In the genomic region with DNA sequence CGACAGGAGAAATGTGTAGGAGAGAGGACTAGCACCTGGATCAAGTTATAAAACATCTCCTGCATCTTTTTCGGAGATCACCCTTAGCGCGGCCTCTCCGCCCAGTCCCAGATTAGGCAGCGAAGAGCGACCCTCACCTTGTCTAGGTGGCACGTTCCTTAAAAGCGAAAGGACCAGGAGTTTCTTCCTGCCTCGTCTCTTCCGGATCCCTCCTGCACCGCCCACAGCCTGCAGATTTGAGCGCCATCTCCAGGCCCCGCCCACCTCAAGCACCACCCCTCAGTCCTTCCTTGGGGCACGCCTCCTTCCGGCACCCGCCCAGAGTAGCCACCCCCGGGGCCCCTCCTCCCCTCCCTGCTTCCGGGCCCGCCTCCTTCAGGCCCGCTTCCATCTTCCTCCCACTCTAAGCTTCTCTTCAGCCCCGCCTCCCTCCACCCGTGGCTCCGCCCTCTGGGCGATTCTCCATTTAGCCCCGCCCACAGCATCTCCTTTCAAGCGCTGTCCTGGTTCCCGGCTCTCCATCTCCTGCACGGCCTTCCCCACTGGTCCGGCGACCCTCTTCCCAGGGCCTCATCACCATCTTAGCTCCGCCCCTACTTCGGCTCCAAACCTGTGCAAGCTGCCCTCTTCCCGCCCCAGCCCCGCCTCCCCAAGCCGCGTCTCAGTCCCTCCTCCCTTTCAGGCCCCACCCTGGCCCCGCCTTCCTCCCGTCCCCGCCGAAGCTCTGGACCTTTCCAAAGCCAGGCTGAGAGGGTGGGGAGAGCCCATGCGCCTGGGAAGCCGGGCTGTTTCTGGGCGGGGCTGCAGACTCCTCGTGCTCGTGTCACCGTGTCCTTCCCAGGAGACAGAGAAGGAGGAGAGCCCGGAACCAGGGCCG, we compare ENCODE assay signal across 8 cellular contexts. TPM values are rescaled to one million over a fixed set of nuclear protein-coding genes. Genes with fewer than 3 reads are reported as not detected.
A peak's percentile ranks its signal among the peaks of the same experiment; 100 is the strongest.
DNase-seq lines count a peak whose midpoint lies in the region; ATAC-seq, FAIRE-seq and TF ChIP-seq lines count a peak whose summit lies in the region.

No MANE protein-coding gene starts in this region.

- DNase-seq in ELF-1 (ENCODE audit: low read depth, low spot score) (peak; percentile 100), H54 (ENCODE audit: insufficient read length, low spot score) (peak; percentile 89), LoVo (ENCODE audit: low spot score) (peak; percentile 99), RWPE1 (ENCODE audit: low spot score) (peak; percentile 100), fibroblast of mammary gland (ENCODE audit: low read depth) (peak; percentile 96)
- DNase-seq in activated T-helper 9 cell treated with anti-CD3 and anti-CD28 coated beads, Interleukin-2, amount 50 U/mL, for 16 hours (ENCODE audit: low read depth): peak; percentile 99
- peak; percentile 98 to 100 (median 99) for DNase-seq in naive thymus-derived CD8-positive, alpha-beta T cell
- peak; percentile 98 for DNase-seq in stimulated activated naive B cell treated with anti-CD40 and anti-IgM and Interleukin-4, amounts not matched to agents 10 μg/mL and 1 μg/mL and 100 μg/mL, for 72 hours

- POLR2A ChIA-PET in RWPE1 (lab: Yijun Ruan, JAX; ENCODE audit: low non-redundant PET): interaction anchor here (0.5 to 1.4 kb wide), 10 partner anchors 8 to 296 kb away, joined by 3 to 9 read pairs (median 4); no protein-coding TSS in a partner anchor
- POLR2A ChIA-PET in naive thymus-derived CD8-positive, alpha-beta T cell (lab: Charles Lee): interaction anchor here (0.6 to 3.4 kb wide), 30 partner anchors 8 to 1961 kb away, joined by 3 to 46 read pairs (median 4); partner anchors contain the start of genes ACTL10, CBFA2T2, CHMP4B and DYNLRB1

- H3K27ac Mint-ChIP-seq in naive thymus-derived CD8-positive, alpha-beta T cell: peak overlapping the region; percentile 95 to 99 (median 99)
- H3K27ac Mint-ChIP-seq in stimulated activated naive B cell treated with anti-CD40 and anti-IgM and Interleukin-4, amounts not matched to agents 10 μg/mL and 1 μg/mL and 100 μg/mL, for 72 hours: peak overlapping the region; percentile 99

- TF ChIP-seq POLR2A in H54 (IDR thresholded peaks at IDR 0.05; ENCODE audit: low read depth, low read length): peak; percentile 94

- no peaks in the 10 kb centered on the region for H3K27me3 Mint-ChIP-seq in naive thymus-derived CD8-positive, alpha-beta T cell
- no peaks in the 10 kb centered on the region for H3K27me3 Mint-ChIP-seq in stimulated activated naive B cell treated with anti-CD40 and anti-IgM and Interleukin-4, amounts not matched to agents 10 μg/mL and 1 μg/mL and 100 μg/mL, for 72 hours

- peak overlapping the region; percentile 97 for H3K27ac ChIP-seq in RWPE1

- peak; percentile 77 to 80 for ATAC-seq in naive thymus-derived CD8-positive, alpha-beta T cell
- ATAC-seq in stimulated activated naive B cell treated with anti-CD40 and anti-IgM and Interleukin-4, amounts not matched to agents 10 μg/mL and 1 μg/mL and 100 μg/mL, for 72 hours (replicated peaks): peak; percentile 78 to 87

- H3K4me3 Mint-ChIP-seq in naive thymus-derived CD8-positive, alpha-beta T cell: peak overlapping the region; percentile 96 to 100 (median 98)
- H3K4me3 Mint-ChIP-seq in stimulated activated naive B cell treated with anti-CD40 and anti-IgM and Interleukin-4, amounts not matched to agents 10 μg/mL and 1 μg/mL and 100 μg/mL, for 72 hours: peak overlapping the region; percentile 85 to 94

- H3K9me3 Mint-ChIP-seq in naive thymus-derived CD8-positive, alpha-beta T cell: peaks cover 0 to 4% (median 0%) of the 10 kb centered on the region in 9 donors
- no peaks in the 10 kb centered on the region for H3K9me3 Mint-ChIP-seq in stimulated activated naive B cell treated with anti-CD40 and anti-IgM and Interleukin-4, amounts not matched to agents 10 μg/mL and 1 μg/mL and 100 μg/mL, for 72 hours

- H3K4me1 Mint-ChIP-seq in naive thymus-derived CD8-positive, alpha-beta T cell: peaks cover 26 to 69% (median 65%) of the 10 kb centered on the region in 4 donors
- H3K4me1 Mint-ChIP-seq in stimulated activated naive B cell treated with anti-CD40 and anti-IgM and Interleukin-4, amounts not matched to agents 10 μg/mL and 1 μg/mL and 100 μg/mL, for 72 hours: peaks cover 35 to 70% of the 10 kb centered on the region in 2 donors

- no peak for TF ChIP-seq CTCF in RWPE1 (conservative IDR thresholded peaks at IDR 0.05; ENCODE audit: low read depth)
- TF ChIP-seq CTCF in fibroblast of mammary gland (conservative IDR thresholded peaks at IDR 0.05; ENCODE audit: control insufficient read depth, insufficient read depth, low read depth, low read length): no peak

- H3K36me3 Mint-ChIP-seq in naive thymus-derived CD8-positive, alpha-beta T cell: peaks cover 0 to 12% (median 0%) of the 10 kb centered on the region in 3 donors
- H3K36me3 Mint-ChIP-seq in stimulated activated naive B cell treated with anti-CD40 and anti-IgM and Interleukin-4, amounts not matched to agents 10 μg/mL and 1 μg/mL and 100 μg/mL, for 72 hours: peaks cover 20 to 21% of the 10 kb centered on the region in 2 donors

- CTCF ChIA-PET in RWPE1 (lab: Yijun Ruan, JAX): interaction anchor here (0.5 to 2.1 kb wide), 7 partner anchors 29 to 674 kb away, joined by 3 to 8 read pairs (median 3); partner anchors contain the start of gene EIF2S2

- H3K4me3 ChIP-seq in fibroblast of mammary gland (ENCODE audit: control insufficient read depth, low read depth, low read length): peak overlapping the region; percentile 95

- no peak for FAIRE-seq in H54 (lab: Jason Lieb, UNC)

RNA-seq across cellular contexts. Expression of gene RALY, which starts 0.6 kb away (rescaled TPM):
- 100 to 1,000 TPM; 105 to 112 TPM for total RNA-seq in naive thymus-derived CD8-positive, alpha-beta T cell
- polyA plus RNA-seq in naive thymus-derived CD8-positive, alpha-beta T cell: 100 to 1,000 TPM; 175 to 211 (median 181) TPM

Comparison
In these comparisons a context has a peak if more than half of its experiments do, and no peak if none do; other contexts are left out.
1. Peak in every context shown above with its lines: DNase-seq, ATAC-seq, H3K4me3 ChIP-seq and H3K27ac ChIP-seq.